In the genomic region with DNA sequence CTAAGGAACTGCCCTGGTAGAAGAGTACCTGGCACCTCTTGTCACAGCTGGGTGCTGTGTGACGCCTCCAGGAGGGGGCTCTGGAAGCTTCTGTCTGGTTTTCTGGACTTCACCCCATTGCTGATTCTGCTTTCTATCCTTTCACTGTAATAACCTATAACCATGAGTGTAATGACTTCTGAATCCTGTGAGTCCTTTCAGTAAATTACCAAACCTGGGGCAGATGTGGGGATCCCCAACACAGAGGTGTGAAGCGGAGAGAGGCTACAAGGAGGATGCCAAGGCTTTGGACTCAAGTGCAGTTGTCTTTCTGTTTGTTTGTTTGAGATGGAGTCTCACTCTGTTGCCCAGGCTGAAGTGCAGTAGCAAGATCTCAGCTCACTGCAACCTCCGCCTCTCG, we compare ENCODE assay signal across 19 cellular contexts.
DNase-seq lines count a peak whose midpoint lies in the region; ATAC-seq and TF ChIP-seq lines count a peak whose summit lies in the region.
"Had no signal": no experiment of that assay in that cellular context is flagged by ENCODE, and none has a peak within 500 bp of the region (broad histone marks: within the 10 kb centered on the region; RNA-seq: fewer than 3 reads in every experiment).

No MANE protein-coding gene starts in this region.

- CTCF ChIA-PET in activated CD4-positive, alpha-beta T cell treated with anti-CD3 and anti-CD28 coated beads, Interleukin-2, amount 10 ng/mL, durations not matched to agents 7 days and 5 days (lab: Charles Lee): interaction anchor here (0.8 kb wide), 1 partner anchor 11 kb away, joined by 5 read pairs; no protein-coding TSS in a partner anchor
- CTCF ChIA-PET in activated CD8-positive, alpha-beta T cell treated with anti-CD3 and anti-CD28 coated beads for 36 hours (lab: Charles Lee): interaction anchor here (1.1 to 3.1 kb wide), 4 partner anchors 8 to 144 kb away, joined by 3 to 19 read pairs (median 4); partner anchors contain the start of gene SFMBT2

- no peak for ATAC-seq in activated CD8-positive, alpha-beta T cell treated with anti-CD3 and anti-CD28 coated beads for 36 hours
- ATAC-seq: GM23338, HCT116, Panc1 had no signal

- H3K27me3 ChIP-seq in BLaER1 treated with 17β-estradiol and CSF1 and Interleukin-3, amounts not matched to agents 10 nM and 100 nM: no peaks in the 10 kb centered on the region

- POLR2A ChIA-PET in activated CD4-positive, alpha-beta T cell treated with anti-CD3 and anti-CD28 coated beads, Interleukin-2, amount 10 ng/mL, durations not matched to agents 7 days and 5 days (lab: Charles Lee): no interaction called here
- POLR2A ChIA-PET in activated CD8-positive, alpha-beta T cell treated with anti-CD3 and anti-CD28 coated beads for 36 hours (lab: Charles Lee): interaction anchor here (1.0 to 1.2 kb wide), 2 partner anchors 8 to 9 kb away, joined by 3 to 5 read pairs; no protein-coding TSS in a partner anchor

- peak overlapping the region; percentile 22 for H3K27ac Mint-ChIP-seq in activated CD4-positive, alpha-beta T cell treated with anti-CD3 and anti-CD28 coated beads, Interleukin-2, amount 10 ng/mL, durations not matched to agents 24 days and 14 days
- no peak overlapping the region for H3K27ac Mint-ChIP-seq in activated CD4-positive, alpha-beta T cell treated with anti-CD3 and anti-CD28 coated beads, Interleukin-2, amount 10 ng/mL, durations not matched to agents 7 days and 5 days
- H3K27ac Mint-ChIP-seq in activated T-helper 1 cell treated with anti-CD3 and anti-CD28 coated beads, Interleukin-12 subunit alpha, Interleukin-12 subunit beta, Interleukin-2, Interleukin-4 antibody, amounts not matched to agents 30 ng/mL and 10 ng/mL and 1 ng/mL, durations not matched to agents 14 hours and 24 hours and 36 hours: peak overlapping the region; percentile 76
- peak overlapping the region in 4 of 6 donors; percentile 27 to 44 (median 39) for H3K27ac Mint-ChIP-seq in immature natural killer cell
- H3K27ac Mint-ChIP-seq in activated CD8-positive, alpha-beta T cell treated with anti-CD3 and anti-CD28 coated beads for 36 hours: no peak overlapping the region
- H3K27ac Mint-ChIP-seq: GM23338, IgD-negative memory B cell had no signal

- peaks cover 45% of the 10 kb centered on the region for H3K4me1 Mint-ChIP-seq in activated CD4-positive, alpha-beta T cell treated with anti-CD3 and anti-CD28 coated beads, Interleukin-2, amount 10 ng/mL, durations not matched to agents 24 days and 14 days
- peaks cover 36% of the 10 kb centered on the region for H3K4me1 Mint-ChIP-seq in activated CD4-positive, alpha-beta T cell treated with anti-CD3 and anti-CD28 coated beads, Interleukin-2, amount 10 ng/mL, durations not matched to agents 7 days and 5 days
- H3K4me1 Mint-ChIP-seq in activated T-helper 1 cell treated with anti-CD3 and anti-CD28 coated beads, Interleukin-12 subunit alpha, Interleukin-12 subunit beta, Interleukin-2, Interleukin-4 antibody, amounts not matched to agents 30 ng/mL and 10 ng/mL and 1 ng/mL, durations not matched to agents 14 hours and 24 hours and 36 hours (ENCODE audit: low read depth): peaks cover 51% of the 10 kb centered on the region
- H3K4me1 Mint-ChIP-seq in immature natural killer cell: peaks cover 46 to 64% of the 10 kb centered on the region in 2 donors
- peaks cover 38% of the 10 kb centered on the region for H3K4me1 Mint-ChIP-seq in activated CD8-positive, alpha-beta T cell treated with anti-CD3 and anti-CD28 coated beads for 36 hours (ENCODE audit: low read depth)
- H3K4me1 Mint-ChIP-seq: GM23338, IgD-negative memory B cell had no signal

- H3K4me2 ChIP-seq in BLaER1 treated with 17β-estradiol and CSF1 and Interleukin-3, amounts not matched to agents 10 nM and 100 nM: peak overlapping the region; percentile 62 to 95 (median 72); a peak in 20 of 22 replicates
- H3K4me2 ChIP-seq: GM23338 had no signal

- H3K4me3 Mint-ChIP-seq in activated CD4-positive, alpha-beta T cell treated with anti-CD3 and anti-CD28 coated beads, Interleukin-2, amount 10 ng/mL, durations not matched to agents 24 days and 14 days: no peak overlapping the region
- H3K4me3 Mint-ChIP-seq in activated CD4-positive, alpha-beta T cell treated with anti-CD3 and anti-CD28 coated beads, Interleukin-2, amount 10 ng/mL, durations not matched to agents 7 days and 5 days: no peak overlapping the region
- H3K4me3 Mint-ChIP-seq in activated T-helper 1 cell treated with anti-CD3 and anti-CD28 coated beads, Interleukin-12 subunit alpha, Interleukin-12 subunit beta, Interleukin-2, Interleukin-4 antibody, amounts not matched to agents 30 ng/mL and 10 ng/mL and 1 ng/mL, durations not matched to agents 14 hours and 24 hours and 36 hours: peak overlapping the region; percentile 27
- H3K4me3 Mint-ChIP-seq in immature natural killer cell: peak overlapping the region in 2 of 5 donors; percentile 33 to 58
- no peak overlapping the region for H3K4me3 Mint-ChIP-seq in activated CD8-positive, alpha-beta T cell treated with anti-CD3 and anti-CD28 coated beads for 36 hours
- H3K4me3 Mint-ChIP-seq: GM23338, IgD-negative memory B cell had no signal

- intact Hi-C loops in activated CD4-positive, alpha-beta T cell treated with anti-CD3 and anti-CD28 coated beads, Interleukin-2, amount 10 ng/mL, durations not matched to agents 24 days and 14 days (cut with micrococcal nuclease): no loop called here
- intact Hi-C loops in activated T-helper 1 cell treated with anti-CD3 and anti-CD28 coated beads, Interleukin-12 subunit alpha, Interleukin-12 subunit beta, Interleukin-2, Interleukin-4 antibody, amounts not matched to agents 30 ng/mL and 10 ng/mL and 1 ng/mL, durations not matched to agents 14 hours and 24 hours and 36 hours (cut with micrococcal nuclease): loop anchor here (10.0 kb wide), 1 partner anchor 218 kb away; no protein-coding TSS in a partner anchor
- intact Hi-C loops in activated CD8-positive, alpha-beta T cell treated with anti-CD3 and anti-CD28 coated beads for 36 hours (cut with micrococcal nuclease): loop anchor here (10.0 kb wide), 1 partner anchor 342 kb away; no protein-coding TSS in a partner anchor

- H3K36me3 ChIP-seq in BLaER1 treated with 17β-estradiol and CSF1 and Interleukin-3, amounts not matched to agents 10 nM and 100 nM: peaks cover 5 to 80% (median 58%) of the 10 kb centered on the region in 11 experiments; a peak in 20 of 22 replicates

- H4K20me1 ChIP-seq in BLaER1 treated with 17β-estradiol and CSF1 and Interleukin-3, amounts not matched to agents 10 nM and 100 nM: no peaks in the 10 kb centered on the region

- H3K9me3 ChIP-seq in BLaER1 treated with 17β-estradiol and CSF1 and Interleukin-3, amounts not matched to agents 10 nM and 100 nM (replicated peaks in 1 of 11): peaks cover 13 to 33% (median 19%) of the 10 kb centered on the region in 11 experiments

- peaks cover 2% of the 10 kb centered on the region for H3K27me3 Mint-ChIP-seq in activated CD4-positive, alpha-beta T cell treated with anti-CD3 and anti-CD28 coated beads, Interleukin-2, amount 10 ng/mL, durations not matched to agents 24 days and 14 days
- no peaks in the 10 kb centered on the region for H3K27me3 Mint-ChIP-seq in activated CD4-positive, alpha-beta T cell treated with anti-CD3 and anti-CD28 coated beads, Interleukin-2, amount 10 ng/mL, durations not matched to agents 7 days and 5 days
- H3K27me3 Mint-ChIP-seq in activated T-helper 1 cell treated with anti-CD3 and anti-CD28 coated beads, Interleukin-12 subunit alpha, Interleukin-12 subunit beta, Interleukin-2, Interleukin-4 antibody, amounts not matched to agents 30 ng/mL and 10 ng/mL and 1 ng/mL, durations not matched to agents 14 hours and 24 hours and 36 hours (ENCODE audit: insufficient read depth): no peaks in the 10 kb centered on the region
- H3K27me3 Mint-ChIP-seq in immature natural killer cell (ENCODE audit: low read depth in 3 of 3): peaks cover 0 to 10% (median 6%) of the 10 kb centered on the region in 3 donors
- no peaks in the 10 kb centered on the region for H3K27me3 Mint-ChIP-seq in activated CD8-positive, alpha-beta T cell treated with anti-CD3 and anti-CD28 coated beads for 36 hours
- H3K27me3 Mint-ChIP-seq: IgD-negative memory B cell had no signal

- H3K4me1 ChIP-seq in BLaER1 treated with 17β-estradiol and CSF1 and Interleukin-3, amounts not matched to agents 10 nM and 100 nM: peaks cover 54 to 85% (median 81%) of the 10 kb centered on the region in 10 experiments

- H3K9ac ChIP-seq in BLaER1 treated with 17β-estradiol and CSF1 and Interleukin-3, amounts not matched to agents 10 nM and 100 nM: peak overlapping the region in 2 of 11 experiments; percentile 10 to 36; a peak in 3 of 22 replicates

- TF ChIP-seq CTCF in activated CD8-positive, alpha-beta T cell treated with anti-CD3 and anti-CD28 coated beads for 36 hours (IDR thresholded peaks at IDR 0.05): no peak

- H3K4me3 ChIP-seq in BLaER1 treated with 17β-estradiol and CSF1 and Interleukin-3, amounts not matched to agents 10 nM and 100 nM: no peak overlapping the region
- H3K4me3 ChIP-seq: GM23338 had no signal

- no peaks in the 10 kb centered on the region for H3K9me3 Mint-ChIP-seq in activated CD4-positive, alpha-beta T cell treated with anti-CD3 and anti-CD28 coated beads, Interleukin-2, amount 10 ng/mL, durations not matched to agents 24 days and 14 days
- peaks cover 3% of the 10 kb centered on the region for H3K9me3 Mint-ChIP-seq in activated CD4-positive, alpha-beta T cell treated with anti-CD3 and anti-CD28 coated beads, Interleukin-2, amount 10 ng/mL, durations not matched to agents 7 days and 5 days
- peaks cover 4% of the 10 kb centered on the region for H3K9me3 Mint-ChIP-seq in activated T-helper 1 cell treated with anti-CD3 and anti-CD28 coated beads, Interleukin-12 subunit alpha, Interleukin-12 subunit beta, Interleukin-2, Interleukin-4 antibody, amounts not matched to agents 30 ng/mL and 10 ng/mL and 1 ng/mL, durations not matched to agents 14 hours and 24 hours and 36 hours
- H3K9me3 Mint-ChIP-seq in immature natural killer cell: no peaks in the 10 kb centered on the region
- H3K9me3 Mint-ChIP-seq in activated CD8-positive, alpha-beta T cell treated with anti-CD3 and anti-CD28 coated beads for 36 hours: no peaks in the 10 kb centered on the region
- H3K9me3 Mint-ChIP-seq: GM23338 had no signal

- peak overlapping the region in 10 of 11 experiments; percentile 2 to 98 (median 94); a peak in 17 of 22 replicates for H3K27ac ChIP-seq in BLaER1 treated with 17β-estradiol and CSF1 and Interleukin-3, amounts not matched to agents 10 nM and 100 nM
- H3K27ac ChIP-seq: C4-2B had no signal

- H3K36me3 Mint-ChIP-seq in activated CD4-positive, alpha-beta T cell treated with anti-CD3 and anti-CD28 coated beads, Interleukin-2, amount 10 ng/mL, durations not matched to agents 24 days and 14 days (ENCODE audit: low read depth): peaks cover 40% of the 10 kb centered on the region
- peaks cover 25% of the 10 kb centered on the region for H3K36me3 Mint-ChIP-seq in activated CD4-positive, alpha-beta T cell treated with anti-CD3 and anti-CD28 coated beads, Interleukin-2, amount 10 ng/mL, durations not matched to agents 7 days and 5 days (ENCODE audit: low read depth)
- peaks cover 28% of the 10 kb centered on the region for H3K36me3 Mint-ChIP-seq in activated T-helper 1 cell treated with anti-CD3 and anti-CD28 coated beads, Interleukin-12 subunit alpha, Interleukin-12 subunit beta, Interleukin-2, Interleukin-4 antibody, amounts not matched to agents 30 ng/mL and 10 ng/mL and 1 ng/mL, durations not matched to agents 14 hours and 24 hours and 36 hours (ENCODE audit: low read depth)
- H3K36me3 Mint-ChIP-seq in immature natural killer cell: peaks cover 0 to 27% (median 7%) of the 10 kb centered on the region in 3 donors
- H3K36me3 Mint-ChIP-seq in activated CD8-positive, alpha-beta T cell treated with anti-CD3 and anti-CD28 coated beads for 36 hours (ENCODE audit: low read depth): peaks cover 23% of the 10 kb centered on the region

- no peak for DNase-seq in activated CD4-positive, alpha-beta T cell treated with anti-CD3 and anti-CD28 coated beads, Interleukin-2, amount 10 ng/mL, durations not matched to agents 24 days and 14 days
- DNase-seq in activated CD4-positive, alpha-beta T cell treated with anti-CD3 and anti-CD28 coated beads, Interleukin-2, amount 10 ng/mL, durations not matched to agents 7 days and 5 days: no peak
- DNase-seq in activated T-helper 1 cell treated with anti-CD3 and anti-CD28 coated beads, Interleukin-12 subunit alpha, Interleukin-12 subunit beta, Interleukin-2, Interleukin-4 antibody, amounts not matched to agents 30 ng/mL and 10 ng/mL and 1 ng/mL, durations not matched to agents 14 hours and 24 hours and 36 hours (ENCODE audit: low spot score): no peak
- DNase-seq in immature natural killer cell (no peak), anterior cingulate cortex (lab: John Stamatoyannopoulos, UW) (no peak), HuH-7 (ENCODE audit: low spot score) (no peak)
- no peak for DNase-seq in activated CD8-positive, alpha-beta T cell treated with anti-CD3 and anti-CD28 coated beads for 36 hours
- DNase-seq: COR-L47, NCI-H1105 treated with DMSO at 0.1 percent for 48 hours, NCI-H1694 treated with DMSO at 0.1 percent for 48 hours, NCI-H2107, NCI-H2227 treated with DMSO at 0.1 percent for 48 hours, NCI-H524 had no signal

Comparison
In these comparisons a context has a peak if more than half of its experiments do, and no peak if none do; other contexts are left out.
1. H3K27ac Mint-ChIP-seq: peak in activated CD4-positive, alpha-beta T cell treated with anti-CD3 and anti-CD28 coated beads, Interleukin-2, amount 10 ng/mL, durations not matched to agents 24 days and 14 days (single experiment), activated T-helper 1 cell treated with anti-CD3 and anti-CD28 coated beads, Interleukin-12 subunit alpha, Interleukin-12 subunit beta, Interleukin-2, Interleukin-4 antibody, amounts not matched to agents 30 ng/mL and 10 ng/mL and 1 ng/mL, durations not matched to agents 14 hours and 24 hours and 36 hours (single experiment) and immature natural killer cell (4 of 6); none in activated CD4-positive, alpha-beta T cell treated with anti-CD3 and anti-CD28 coated beads, Interleukin-2, amount 10 ng/mL, durations not matched to agents 7 days and 5 days (single experiment) and activated CD8-positive, alpha-beta T cell treated with anti-CD3 and anti-CD28 coated beads for 36 hours (single experiment).